8 cellular contexts compared by ENCODE assay signal in genomic region chr11:69888671-69889076, GRCh38.
DNase-seq lines count a peak whose midpoint lies in the region; ATAC-seq and TF ChIP-seq lines count a peak whose summit lies in the region.

No MANE protein-coding gene starts in this region.

- H3K27me3 Mint-ChIP-seq in activated naive CD8-positive, alpha-beta T cell treated with anti-CD3 and anti-CD28 coated beads, Interleukin-2, amount 50 U/mL, for 24 hours: peaks cover 25% of the 10 kb centered on the region

- no peak overlapping the region for H3K27ac ChIP-seq in SU-DHL-6 (ENCODE audit: low read depth, low read length)

- no peaks in the 10 kb centered on the region for H3K27me3 ChIP-seq in SU-DHL-6 (ENCODE audit: low read length)

- H3K4me3 ChIP-seq in SU-DHL-6 (ENCODE audit: insufficient read depth, low read length, poor library complexity, severe bottlenecking): no peak overlapping the region
- H3K4me3 ChIP-seq in skeletal muscle cell (ENCODE audit: low read depth, low read length): no peak overlapping the region

- no peaks in the 10 kb centered on the region for H4K20me1 ChIP-seq in SU-DHL-6 (ENCODE audit: low read depth, low read length)

- H3K9me3 ChIP-seq in SU-DHL-6 (ENCODE audit: insufficient read depth, low read length): no peaks in the 10 kb centered on the region

- peak; percentile 92 for TF ChIP-seq CTCF in SU-DHL-6 (IDR thresholded peaks at IDR 0.05; ENCODE audit: insufficient read depth, low read length, poor library complexity, severe bottlenecking)

- ATAC-seq in activated naive CD8-positive, alpha-beta T cell treated with anti-CD3 and anti-CD28 coated beads, Interleukin-2, amount 50 U/mL, for 24 hours: peak; percentile 53
- ATAC-seq in left ventricle myocardium superior: peak; percentile 66
- no peak for ATAC-seq in GM21723 (IDR thresholded peaks at IDR 0.05; ENCODE audit: unreplicated experiment)
- ATAC-seq in HG02884 (IDR thresholded peaks at IDR 0.05; ENCODE audit: unreplicated experiment): no peak

- DNase-seq in EL (peak; percentile 49), M059J (ENCODE audit: low read depth) (peak; percentile 60), left ventricle myocardium superior (peak; percentile 70), skeletal muscle cell (ENCODE audit: low read depth) (peak; percentile 1)
- peak; percentile 74 for DNase-seq in activated naive CD8-positive, alpha-beta T cell treated with anti-CD3 and anti-CD28 coated beads, Interleukin-2, amount 50 U/mL, for 24 hours

- H3K9me2 ChIP-seq in SU-DHL-6 (replicated peaks; ENCODE audit: insufficient read depth, low read length): no peaks in the 10 kb centered on the region

- no peak overlapping the region for H3K4me2 ChIP-seq in SU-DHL-6 (ENCODE audit: low read depth, low read length, poor library complexity, severe bottlenecking)

- no peaks in the 10 kb centered on the region for H3K9me3 Mint-ChIP-seq in activated naive CD8-positive, alpha-beta T cell treated with anti-CD3 and anti-CD28 coated beads, Interleukin-2, amount 50 U/mL, for 24 hours

- H3K36me3 Mint-ChIP-seq in activated naive CD8-positive, alpha-beta T cell treated with anti-CD3 and anti-CD28 coated beads, Interleukin-2, amount 50 U/mL, for 24 hours (ENCODE audit: low read depth): no peaks in the 10 kb centered on the region

- H3K79me2 ChIP-seq in SU-DHL-6 (ENCODE audit: insufficient read depth, low read length): no peaks in the 10 kb centered on the region

- H3K36me3 ChIP-seq in SU-DHL-6 (ENCODE audit: low read length): no peaks in the 10 kb centered on the region

- no peak overlapping the region for H3K27ac Mint-ChIP-seq in activated naive CD8-positive, alpha-beta T cell treated with anti-CD3 and anti-CD28 coated beads, Interleukin-2, amount 50 U/mL, for 24 hours

- no peaks in the 10 kb centered on the region for H3K4me1 Mint-ChIP-seq in activated naive CD8-positive, alpha-beta T cell treated with anti-CD3 and anti-CD28 coated beads, Interleukin-2, amount 50 U/mL, for 24 hours

- H2AFZ ChIP-seq in SU-DHL-6 (ENCODE audit: low read depth, low read length, severe bottlenecking): no peak overlapping the region

- no peaks in the 10 kb centered on the region for H3F3A ChIP-seq in SU-DHL-6 (ENCODE audit: insufficient read depth)

- H3K4me3 Mint-ChIP-seq in activated naive CD8-positive, alpha-beta T cell treated with anti-CD3 and anti-CD28 coated beads, Interleukin-2, amount 50 U/mL, for 24 hours: no peak overlapping the region

- H3K9ac ChIP-seq in SU-DHL-6 (ENCODE audit: low read length): no peak overlapping the region

- intact Hi-C loops in left ventricle myocardium superior (cut with micrococcal nuclease): loop anchor here (10.0 kb wide), 1 partner anchor 194 kb away; no protein-coding TSS in a partner anchor

Comparison
In these comparisons a context has a peak if more than half of its experiments do, and no peak if none do; other contexts are left out.
1. DNase-seq: peak in every context shown above with its lines; median percentile 74 in activated naive CD8-positive, alpha-beta T cell treated with anti-CD3 and anti-CD28 coated beads, Interleukin-2, amount 50 U/mL, for 24 hours; 70 in left ventricle myocardium superior; 60 in M059J; 49 in EL; 1 in skeletal muscle cell.
2. ATAC-seq: peak in activated naive CD8-positive, alpha-beta T cell treated with anti-CD3 and anti-CD28 coated beads, Interleukin-2, amount 50 U/mL, for 24 hours (single experiment) and left ventricle myocardium superior (single experiment); none in GM21723 (single experiment) and HG02884 (single experiment).